Comparison of ENCODE assay signal across 21 cellular contexts in genomic region chr22:23708270-23708669, GRCh38. TPM values are rescaled to one million over a fixed set of nuclear protein-coding genes. Genes with fewer than 3 reads are reported as not detected.
DNase-seq lines count a peak whose midpoint lies in the region; ATAC-seq lines count a peak whose summit lies in the region.
"Had no signal": no experiment of that assay in that cellular context is flagged by ENCODE, and none has a peak within 500 bp of the region (broad histone marks: within the 10 kb centered on the region; RNA-seq: fewer than 3 reads in every experiment).

No MANE protein-coding gene starts in this region.

- no peak overlapping the region for H3K27ac ChIP-seq in CD8-positive, alpha-beta memory T cell (ENCODE audit: low read depth, low read length)
- H3K27ac ChIP-seq: GM23248, Peyer's patch had no signal

- H3K36me3 Mint-ChIP-seq in activated T-cell treated with anti-CD3 and anti-CD28 coated beads, Interleukin-2, amount 50 U/mL, for 72 hours (ENCODE audit: insufficient read depth in 2 of 2): peaks cover 35 to 60% of the 10 kb centered on the region in 2 donors
- H3K36me3 Mint-ChIP-seq in CD8-positive, alpha-beta memory T cell: peaks cover 9 to 96% (median 37%) of the 10 kb centered on the region in 3 donors
- peaks cover 88% of the 10 kb centered on the region for H3K36me3 Mint-ChIP-seq in activated CD4-positive, alpha-beta memory T cell treated with anti-CD3 and anti-CD28 coated beads, Interleukin-2, amount 10 ng/mL, durations not matched to agents 7 days and 5 days (ENCODE audit: low read depth)
- peaks cover 17 to 98% (median 33%) of the 10 kb centered on the region in 3 donors for H3K36me3 Mint-ChIP-seq in naive thymus-derived CD8-positive, alpha-beta T cell

- peak overlapping the region; percentile 68 for H3K27ac Mint-ChIP-seq in activated T-cell treated with anti-CD3 and anti-CD28 coated beads, Interleukin-2, amount 50 U/mL, for 72 hours
- peak overlapping the region in 5 of 8 donors; percentile 3 to 75 (median 28) for H3K27ac Mint-ChIP-seq in CD8-positive, alpha-beta memory T cell
- H3K27ac Mint-ChIP-seq in activated CD4-positive, alpha-beta memory T cell treated with anti-CD3 and anti-CD28 coated beads, Interleukin-2, amount 10 ng/mL, durations not matched to agents 7 days and 5 days: peak overlapping the region; percentile 58
- H3K27ac Mint-ChIP-seq in naive thymus-derived CD8-positive, alpha-beta T cell: peak overlapping the region in 6 of 10 donors; percentile 3 to 82 (median 22)

- no peaks in the 10 kb centered on the region for H3K9me3 ChIP-seq in CD8-positive, alpha-beta memory T cell (ENCODE audit: low read length)
- H3K9me3 ChIP-seq: Peyer's patch had no signal

- peak; percentile 36 to 51 for ATAC-seq in activated T-cell treated with anti-CD3 and anti-CD28 coated beads, Interleukin-2, amount 50 U/mL, for 72 hours (replicated peaks in 1 of 2)
- no peak for ATAC-seq in naive thymus-derived CD8-positive, alpha-beta T cell
- ATAC-seq in HG02678 (IDR thresholded peaks at IDR 0.05; ENCODE audit: unreplicated experiment): no peak
- ATAC-seq: HCT116 had no signal

- no peaks in the 10 kb centered on the region for H3K27me3 Mint-ChIP-seq in activated T-cell treated with anti-CD3 and anti-CD28 coated beads, Interleukin-2, amount 50 U/mL, for 72 hours (ENCODE audit: low read depth)
- no peaks in the 10 kb centered on the region for H3K27me3 Mint-ChIP-seq in CD8-positive, alpha-beta memory T cell
- no peaks in the 10 kb centered on the region for H3K27me3 Mint-ChIP-seq in activated CD4-positive, alpha-beta memory T cell treated with anti-CD3 and anti-CD28 coated beads, Interleukin-2, amount 10 ng/mL, durations not matched to agents 7 days and 5 days
- H3K27me3 Mint-ChIP-seq in naive thymus-derived CD8-positive, alpha-beta T cell: no peaks in the 10 kb centered on the region
- H3K27me3 Mint-ChIP-seq: B cell had no signal

- no peak for DNase-seq in activated T-cell treated with anti-CD3 and anti-CD28 coated beads, Interleukin-2, amount 50 U/mL, for 72 hours
- DNase-seq in activated T-cell treated with anti-CD3 and anti-CD28 coated beads for 4 hours (no peak), CD1c-positive myeloid dendritic cell (ENCODE audit: extremely low spot score) (no peak), hippocampal formation (lab: John Stamatoyannopoulos, UW) (no peak)
- no peak for DNase-seq in CD8-positive, alpha-beta memory T cell
- no peak for DNase-seq in activated CD4-positive, alpha-beta memory T cell treated with anti-CD3 and anti-CD28 coated beads, Interleukin-2, amount 10 ng/mL, durations not matched to agents 7 days and 5 days
- DNase-seq in naive thymus-derived CD8-positive, alpha-beta T cell: no peak
- DNase-seq: ACHN, DMS153, EL, GM23248, MV-4-11, NCI-H1417 treated with DMSO at 0.1 percent for 48 hours, NCI-H2029, NCI-H524, Peyer's patch, SHP77 had no signal

- CTCF ChIA-PET in CD8-positive, alpha-beta memory T cell (lab: Charles Lee): no interaction called here
- CTCF ChIA-PET in activated CD4-positive, alpha-beta memory T cell treated with anti-CD3 and anti-CD28 coated beads, Interleukin-2, amount 10 ng/mL, durations not matched to agents 7 days and 5 days (lab: Charles Lee): no interaction called here

- peak overlapping the region; percentile 40 to 54 for H3K4me3 Mint-ChIP-seq in activated T-cell treated with anti-CD3 and anti-CD28 coated beads, Interleukin-2, amount 50 U/mL, for 72 hours
- H3K4me3 Mint-ChIP-seq in CD8-positive, alpha-beta memory T cell: no peak overlapping the region
- no peak overlapping the region for H3K4me3 Mint-ChIP-seq in activated CD4-positive, alpha-beta memory T cell treated with anti-CD3 and anti-CD28 coated beads, Interleukin-2, amount 10 ng/mL, durations not matched to agents 7 days and 5 days
- H3K4me3 Mint-ChIP-seq in naive thymus-derived CD8-positive, alpha-beta T cell: no peak overlapping the region
- H3K4me3 Mint-ChIP-seq: B cell had no signal

- H3K4me3 ChIP-seq in CD8-positive, alpha-beta memory T cell (ENCODE audit: low read length): no peak overlapping the region
- H3K4me3 ChIP-seq: GM23248, Peyer's patch had no signal

- peaks cover 0 to 2% of the 10 kb centered on the region in 2 donors for H3K9me3 Mint-ChIP-seq in activated T-cell treated with anti-CD3 and anti-CD28 coated beads, Interleukin-2, amount 50 U/mL, for 72 hours
- no peaks in the 10 kb centered on the region for H3K9me3 Mint-ChIP-seq in CD8-positive, alpha-beta memory T cell
- H3K9me3 Mint-ChIP-seq in activated CD4-positive, alpha-beta memory T cell treated with anti-CD3 and anti-CD28 coated beads, Interleukin-2, amount 10 ng/mL, durations not matched to agents 7 days and 5 days: no peaks in the 10 kb centered on the region
- H3K9me3 Mint-ChIP-seq in naive thymus-derived CD8-positive, alpha-beta T cell: no peaks in the 10 kb centered on the region

- H3K4me1 ChIP-seq in CD8-positive, alpha-beta memory T cell (ENCODE audit: insufficient read depth, low read length): peaks cover 19% of the 10 kb centered on the region
- H3K4me1 ChIP-seq: Peyer's patch had no signal

- H3K36me3 ChIP-seq in CD8-positive, alpha-beta memory T cell (ENCODE audit: insufficient read depth, low read length): peaks cover 43% of the 10 kb centered on the region

- H3K4me1 Mint-ChIP-seq in activated T-cell treated with anti-CD3 and anti-CD28 coated beads, Interleukin-2, amount 50 U/mL, for 72 hours (ENCODE audit: low read depth): peaks cover 79% of the 10 kb centered on the region
- peaks cover 40 to 74% (median 64%) of the 10 kb centered on the region in 3 donors for H3K4me1 Mint-ChIP-seq in CD8-positive, alpha-beta memory T cell
- H3K4me1 Mint-ChIP-seq in activated CD4-positive, alpha-beta memory T cell treated with anti-CD3 and anti-CD28 coated beads, Interleukin-2, amount 10 ng/mL, durations not matched to agents 7 days and 5 days: peaks cover 70% of the 10 kb centered on the region
- peaks cover 23 to 51% (median 44%) of the 10 kb centered on the region in 4 donors for H3K4me1 Mint-ChIP-seq in naive thymus-derived CD8-positive, alpha-beta T cell
- H3K4me1 Mint-ChIP-seq: B cell had no signal

- no peaks in the 10 kb centered on the region for H3K27me3 ChIP-seq in CD8-positive, alpha-beta memory T cell (ENCODE audit: insufficient read depth, low read length, poor library complexity, severe bottlenecking)
- H3K27me3 ChIP-seq: Peyer's patch had no signal

- POLR2A ChIA-PET in CD8-positive, alpha-beta memory T cell (lab: Charles Lee): no interaction called here
- POLR2A ChIA-PET in activated CD4-positive, alpha-beta memory T cell treated with anti-CD3 and anti-CD28 coated beads, Interleukin-2, amount 10 ng/mL, durations not matched to agents 7 days and 5 days (lab: Charles Lee): no interaction called here
- POLR2A ChIA-PET in naive thymus-derived CD8-positive, alpha-beta T cell (lab: Charles Lee): no interaction called here

RNA-seq across cellular contexts. Expression of gene RGL4, which starts 17.5 kb away (rescaled TPM):
- 10 to 100 TPM; 22.7 to 22.9 TPM for total RNA-seq in activated T-cell treated with anti-CD3 and anti-CD28 coated beads, Interleukin-2, amount 50 U/mL, for 72 hours
- 1 to 10 TPM; 3.2 to 4.8 TPM for total RNA-seq in CD8-positive, alpha-beta memory T cell
- polyA plus RNA-seq in CD8-positive, alpha-beta memory T cell: 58.4 TPM
- total RNA-seq in activated CD4-positive, alpha-beta memory T cell treated with anti-CD3 and anti-CD28 coated beads, Interleukin-2, amount 10 ng/mL, durations not matched to agents 7 days and 5 days: 10 to 100 TPM; 26.9 to 28.8 TPM
- total RNA-seq in naive thymus-derived CD8-positive, alpha-beta T cell: 10 to 100 TPM; 12.3 to 15.2 TPM
- polyA plus RNA-seq in naive thymus-derived CD8-positive, alpha-beta T cell: 100 to 1,000 TPM in 2 of 3 donors, 10 to 100 TPM in 1; 90.7 to 115 (median 110) TPM
- total RNA-seq: GM23248, HT1080, Peyer's patch had no signal

RNA-seq across cellular contexts. Expression of gene ZNF70, which starts 42.6 kb away (rescaled TPM):
- total RNA-seq in activated T-cell treated with anti-CD3 and anti-CD28 coated beads, Interleukin-2, amount 50 U/mL, for 72 hours: 1 to 10 TPM; 1.6 to 1.8 TPM
- 1 to 10 TPM; 3.4 to 3.7 TPM for total RNA-seq in CD8-positive, alpha-beta memory T cell
- 0.35 TPM for polyA plus RNA-seq in CD8-positive, alpha-beta memory T cell
- 1 to 10 TPM; 1.6 to 1.8 TPM for total RNA-seq in activated CD4-positive, alpha-beta memory T cell treated with anti-CD3 and anti-CD28 coated beads, Interleukin-2, amount 10 ng/mL, durations not matched to agents 7 days and 5 days
- 1 to 10 TPM; 6.9 to 7.0 TPM for total RNA-seq in naive thymus-derived CD8-positive, alpha-beta T cell
- under 1 TPM; 0.20 to 0.57 (median 0.47) TPM for polyA plus RNA-seq in naive thymus-derived CD8-positive, alpha-beta T cell

RNA-seq across cellular contexts. Expression of gene VPREB3, which starts 46.0 kb away (rescaled TPM):
- total RNA-seq in activated T-cell treated with anti-CD3 and anti-CD28 coated beads, Interleukin-2, amount 50 U/mL, for 72 hours: 1 to 10 TPM in 1 of 2 donors, under 1 TPM in 1; 0.90 to 1.7 TPM
- total RNA-seq in CD8-positive, alpha-beta memory T cell: not detected
- not detected for polyA plus RNA-seq in CD8-positive, alpha-beta memory T cell
- total RNA-seq in activated CD4-positive, alpha-beta memory T cell treated with anti-CD3 and anti-CD28 coated beads, Interleukin-2, amount 10 ng/mL, durations not matched to agents 7 days and 5 days: not detected
- total RNA-seq in naive thymus-derived CD8-positive, alpha-beta T cell: 1 to 10 TPM; 1.8 to 3.3 TPM
- under 1 TPM in 2 of 3 donors, not detected in 1; 0.80 to 0.92 TPM for polyA plus RNA-seq in naive thymus-derived CD8-positive, alpha-beta T cell
- total RNA-seq: GM23248, HT1080 had no signal
- polyA plus RNA-seq: GM23248 had no signal

RNA-seq across cellular contexts. Expression of gene C22orf15, which starts 54.5 kb away (rescaled TPM):
- 1 to 10 TPM in 1 of 2 donors, under 1 TPM in 1; 0.72 to 1.5 TPM for total RNA-seq in activated T-cell treated with anti-CD3 and anti-CD28 coated beads, Interleukin-2, amount 50 U/mL, for 72 hours
- under 1 TPM; 0.81 to 0.93 TPM for total RNA-seq in CD8-positive, alpha-beta memory T cell
- polyA plus RNA-seq in CD8-positive, alpha-beta memory T cell: 0.75 TPM
- total RNA-seq in activated CD4-positive, alpha-beta memory T cell treated with anti-CD3 and anti-CD28 coated beads, Interleukin-2, amount 10 ng/mL, durations not matched to agents 7 days and 5 days: 1 to 10 TPM in 1 of 2 experiments, under 1 TPM in 1; 0.60 to 1.1 TPM
- 1 to 10 TPM; 4.1 to 5.4 TPM for total RNA-seq in naive thymus-derived CD8-positive, alpha-beta T cell
- 1 to 10 TPM in 1 of 3 donors, under 1 TPM in 2; 0.42 to 1.7 (median 0.81) TPM for polyA plus RNA-seq in naive thymus-derived CD8-positive, alpha-beta T cell
- total RNA-seq: GM23248, Peyer's patch had no signal

RNA-seq across cellular contexts. Expression of gene CHCHD10, which starts 59.5 kb away (rescaled TPM):
- total RNA-seq in activated T-cell treated with anti-CD3 and anti-CD28 coated beads, Interleukin-2, amount 50 U/mL, for 72 hours: 10 to 100 TPM; 54.4 to 62.5 TPM
- total RNA-seq in CD8-positive, alpha-beta memory T cell: 100 to 1,000 TPM; 172 to 186 TPM
- 34.0 TPM for polyA plus RNA-seq in CD8-positive, alpha-beta memory T cell
- total RNA-seq in activated CD4-positive, alpha-beta memory T cell treated with anti-CD3 and anti-CD28 coated beads, Interleukin-2, amount 10 ng/mL, durations not matched to agents 7 days and 5 days: 10 to 100 TPM; 62.4 to 63.2 TPM
- 10 to 100 TPM; 44.3 to 47.4 TPM for total RNA-seq in naive thymus-derived CD8-positive, alpha-beta T cell
- polyA plus RNA-seq in naive thymus-derived CD8-positive, alpha-beta T cell: 10 to 100 TPM; 26.1 to 37.6 (median 36.0) TPM
- total RNA-seq: HT1080 had no signal

Comparison
In these comparisons a context has a peak if more than half of its experiments do, and no peak if none do; other contexts are left out.
1. ATAC-seq: peak in activated T-cell treated with anti-CD3 and anti-CD28 coated beads, Interleukin-2, amount 50 U/mL, for 72 hours (2 of 2); none in naive thymus-derived CD8-positive, alpha-beta T cell (0 of 2) and HG02678 (single experiment).
2. H3K4me3 Mint-ChIP-seq: peak in activated T-cell treated with anti-CD3 and anti-CD28 coated beads, Interleukin-2, amount 50 U/mL, for 72 hours (2 of 2); none in CD8-positive, alpha-beta memory T cell (0 of 7), activated CD4-positive, alpha-beta memory T cell treated with anti-CD3 and anti-CD28 coated beads, Interleukin-2, amount 10 ng/mL, durations not matched to agents 7 days and 5 days (single experiment) and naive thymus-derived CD8-positive, alpha-beta T cell (0 of 10).
3. Peak in every context shown above with its lines, with median percentiles within 50 percentile points of each other: H3K27ac Mint-ChIP-seq.